In genomic region chr5:140041492-140042421, GRCh38 we compare ENCODE assay signal across 8 cellular contexts. TPM values are rescaled to one million over a fixed set of nuclear protein-coding genes. Genes with fewer than 3 reads are reported as not detected.
DNase-seq lines count a peak whose midpoint lies in the region; ATAC-seq and TF ChIP-seq lines count a peak whose summit lies in the region.

No MANE protein-coding gene starts in this region.

- TF ChIP-seq CTCF in astrocyte of the spinal cord (IDR thresholded peaks at IDR 0.05; ENCODE audit: low read depth, low read length) = no peak

- peak overlapping the region; percentile 48 for H3K4me3 ChIP-seq in astrocyte of the spinal cord (ENCODE audit: low read depth, low read length)

- in situ Hi-C loops in astrocyte of the spinal cord (cut with HindIII; ENCODE audit: low sequenced_read_pairs) = no loop called here

- no peak for ATAC-seq in GM18873 (IDR thresholded peaks at IDR 0.05; ENCODE audit: low FRiP score, unreplicated experiment)
- no peak for ATAC-seq in HG03342 (IDR thresholded peaks at IDR 0.05; ENCODE audit: unreplicated experiment)

- DNase-seq in NCI-H524 (lab: John Stamatoyannopoulos, UW) (peak; percentile 45 to 67), NCI-H524 treated with DMSO at 0.1 percent for 48 hours (lab: John Stamatoyannopoulos, UW) (no peak), NCI-H2171 (lab: John Stamatoyannopoulos, UW) (peak; percentile 10), astrocyte of the spinal cord (ENCODE audit: low read depth, low spot score) (peak; percentile 48), hippocampal formation (lab: John Stamatoyannopoulos, UW) (peak; percentile 33 to 49), pulmonary artery endothelial cell (ENCODE audit: low read depth, low spot score) (peak; percentile 33)

RNA-seq across cellular contexts. Expression of gene NRG2, which starts 1.3 kb away (rescaled TPM):
- total RNA-seq in pulmonary artery endothelial cell = 0.46 and 0.71 TPM in 2 replicates
